Comparison of ENCODE assay signal across 9 cellular contexts in genomic region chr10:75230600-75231038, GRCh38. TPM values are rescaled to one million over a fixed set of nuclear protein-coding genes. Genes with fewer than 3 reads are reported as not detected.
DNase-seq lines count a peak whose midpoint lies in the region; ATAC-seq, FAIRE-seq and TF ChIP-seq lines count a peak whose summit lies in the region.
"Had no signal": no experiment of that assay in that cellular context is flagged by ENCODE, and none has a peak within 500 bp of the region (broad histone marks: within the 10 kb centered on the region; RNA-seq: fewer than 3 reads in every experiment).

No MANE protein-coding gene starts in this region.

- FAIRE-seq in keratinocyte (lab: Jason Lieb, UNC) = peak; percentile 76

- H4K20me1 ChIP-seq in keratinocyte (ENCODE audit: control insufficient read depth, extremely low read depth, insufficient read depth, low read length) = peaks cover 37% of the 10 kb centered on the region

- peaks cover 44% of the 10 kb centered on the region for H3K79me2 ChIP-seq in keratinocyte (ENCODE audit: control insufficient read depth, insufficient read depth, low read length)

- DNase-seq in NCI-H187 (lab: John Stamatoyannopoulos, UW) = peak; percentile 25 to 41
- DNase-seq in NCI-H187 treated with DMSO at 0.1 percent for 48 hours (lab: John Stamatoyannopoulos, UW) = no peak
- peak; percentile 32 for DNase-seq in NCI-H2171 (lab: John Stamatoyannopoulos, UW)
- peak; percentile 86 to 89 for DNase-seq in breast epithelium (ENCODE audit: low spot score in 2 of 2)
- no peak for DNase-seq in keratinocyte (ENCODE audit: low read depth, low spot score)
- DNase-seq in stimulated activated CD4-positive, alpha-beta T cell treated with anti-CD3 and anti-CD28 coated beads, Interleukin-1b, Interleukin-23, amount 100 ng/mL, for 48 hours = peak; percentile 95

- ATAC-seq in HG02981 (IDR thresholded peaks at IDR 0.05; ENCODE audit: unreplicated experiment) = peak; percentile 45

- H3K9me3 ChIP-seq in breast epithelium (no peaks in the 10 kb centered on the region), keratinocyte (ENCODE audit: control insufficient read depth, low read depth, low read length) (no peaks in the 10 kb centered on the region)
- H3K9me3 ChIP-seq: BLaER1 treated with 17β-estradiol and CSF1 and Interleukin-3, amounts not matched to agents 10 nM and 100 nM had no signal

- H3K27ac ChIP-seq in breast epithelium = peak overlapping the region in 1 of 2 donors; percentile 6
- H3K27ac ChIP-seq in keratinocyte (ENCODE audit: control insufficient read depth, insufficient read depth, low read length) = no peak overlapping the region
- H3K27ac ChIP-seq: BLaER1 treated with 17β-estradiol and CSF1 and Interleukin-3, amounts not matched to agents 10 nM and 100 nM had no signal

- H3K9me1 ChIP-seq in keratinocyte (ENCODE audit: control insufficient read depth, extremely low read depth, insufficient read depth, low read length) = peaks cover 3% of the 10 kb centered on the region

- intact Hi-C loops in breast epithelium (cut with DNase I; ENCODE audit: low total_unique reads) = loop anchor here (10.0 kb wide), 1 partner anchor 126 kb away; a partner anchor contains a TSS

- dilution Hi-C loops in keratinocyte (cut with MboI; ENCODE audit: extremely low pct_ligation_motif_present, low sequenced_read_pairs) = no loop called here

- H2AFZ ChIP-seq in keratinocyte (ENCODE audit: control insufficient read depth, low read length) = no peak overlapping the region

- H3K9ac ChIP-seq in keratinocyte (ENCODE audit: control insufficient read depth, extremely low read depth, insufficient read depth, low read length) = no peak overlapping the region
- H3K9ac ChIP-seq: BLaER1 treated with 17β-estradiol and CSF1 and Interleukin-3, amounts not matched to agents 10 nM and 100 nM had no signal

- TF ChIP-seq POLR2A in breast epithelium (IDR thresholded peaks at IDR 0.05) = no peak

- peaks cover 9 to 25% of the 10 kb centered on the region in 2 donors for H3K4me1 ChIP-seq in breast epithelium
- peaks cover 44% of the 10 kb centered on the region for H3K4me1 ChIP-seq in keratinocyte (ENCODE audit: control insufficient read depth, extremely low read depth, insufficient read depth, low read length)

- no peak overlapping the region for H3K4me2 ChIP-seq in keratinocyte (ENCODE audit: control insufficient read depth, extremely low read depth, insufficient read depth, low read depth, low read length)

- H3K4me3 ChIP-seq in WI38 (ENCODE audit: low read depth, low read length) = no peak overlapping the region
- H3K4me3 ChIP-seq in breast epithelium = no peak overlapping the region
- no peak overlapping the region for H3K4me3 ChIP-seq in keratinocyte (ENCODE audit: control insufficient read depth in 2 of 3, extremely low read depth in 1 of 3, insufficient read depth in 2 of 3, low read depth in 1 of 3, low read length in 3 of 3)
- H3K4me3 ChIP-seq: BLaER1 treated with 17β-estradiol and CSF1 and Interleukin-3, amounts not matched to agents 10 nM and 100 nM had no signal

- H3K36me3 ChIP-seq in breast epithelium = no peaks in the 10 kb centered on the region
- H3K36me3 ChIP-seq in keratinocyte (ENCODE audit: control insufficient read depth in 2 of 2, extremely low read depth in 1 of 2, insufficient read depth in 2 of 2, low read length in 2 of 2) = peaks cover 20 to 44% of the 10 kb centered on the region in 2 experiments

- TF ChIP-seq CTCF in WI38 (IDR thresholded peaks at IDR 0.05; ENCODE audit: low read depth, low read length) (peak; percentile 85), breast epithelium (IDR thresholded peaks at IDR 0.05) (peak; percentile 83 to 89 (median 87)), keratinocyte (optimal IDR thresholded peaks at IDR 0.05 in 1 of 3, IDR thresholded peaks at IDR 0.05 in 1 of 3, conservative IDR thresholded peaks at IDR 0.05 in 1 of 3; ENCODE audit: extremely low read depth in 1 of 3, insufficient read depth in 2 of 3, low read length in 3 of 3) (peak; percentile 76 to 99 (median 89))

- H3K27me3 ChIP-seq in breast epithelium (no peaks in the 10 kb centered on the region), keratinocyte (ENCODE audit: control insufficient read depth, extremely low read depth, insufficient read depth, low read length) (no peaks in the 10 kb centered on the region)
- H3K27me3 ChIP-seq: BLaER1 treated with 17β-estradiol and CSF1 and Interleukin-3, amounts not matched to agents 10 nM and 100 nM had no signal

RNA-seq across cellular contexts. Expression of gene COMTD1, which starts 5.1 kb away (rescaled TPM):
- total RNA-seq in breast epithelium = 10 to 100 TPM; 21.0 to 28.5 (median 21.7) TPM
- 6.2 to 12.8 TPM (median 6.8 TPM) in 3 replicates for polyA plus RNA-seq in keratinocyte
- polyA plus RNA-seq in keratinocyte (2011; ENCODE audit: low read depth) = 3.6 TPM
- 3.3 and 10.8 TPM in 2 replicates for polyA plus RNA-seq in keratinocyte (2011; cell fraction: cytosol; rRNA removed)
- 13.0 and 17.2 TPM in 2 replicates for polyA plus RNA-seq in keratinocyte (2011; cell fraction: nucleus; rRNA removed)
- 15.8 and 18.5 TPM in 2 replicates for polyA plus RNA-seq in keratinocyte (2012; ENCODE audit: low replicate concordance)
- polyA minus RNA-seq in keratinocyte = 1.1 to 1.4 TPM (median 1.2 TPM) in 3 replicates
- polyA minus RNA-seq in keratinocyte (2011; cell fraction: cytosol; rRNA and poly(A)+ RNA removed) = 20.5 TPM
- polyA minus RNA-seq in keratinocyte (2011; cell fraction: nucleus; rRNA and poly(A)+ RNA removed) = 4.1 and 5.7 TPM in 2 replicates

RNA-seq across cellular contexts. Expression of gene VDAC2, which starts 20.0 kb away (rescaled TPM):
- total RNA-seq in breast epithelium = 100 to 1,000 TPM in 1 of 3 donors, 10 to 100 TPM in 2; 86.2 to 127 (median 91.6) TPM
- polyA plus RNA-seq in keratinocyte = 82.5 to 218 TPM (median 152 TPM) in 3 replicates
- polyA plus RNA-seq in keratinocyte (2011; ENCODE audit: low read depth) = 141 TPM
- polyA plus RNA-seq in keratinocyte (2011; cell fraction: cytosol; rRNA removed) = 192 and 308 TPM in 2 replicates
- polyA plus RNA-seq in keratinocyte (2011; cell fraction: nucleus; rRNA removed) = 124 and 181 TPM in 2 replicates
- polyA plus RNA-seq in keratinocyte (2012; ENCODE audit: low replicate concordance) = 237 and 368 TPM in 2 replicates
- 44.0 to 103 TPM (median 55.6 TPM) in 3 replicates for polyA minus RNA-seq in keratinocyte
- 144 TPM for polyA minus RNA-seq in keratinocyte (2011; cell fraction: cytosol; rRNA and poly(A)+ RNA removed)
- 25.7 and 42.6 TPM in 2 replicates for polyA minus RNA-seq in keratinocyte (2011; cell fraction: nucleus; rRNA and poly(A)+ RNA removed)

Comparison
In these comparisons a context has a peak if more than half of its experiments do, and no peak if none do; other contexts are left out.
1. DNase-seq: peak in NCI-H187 (2 of 2), NCI-H2171 (single experiment), breast epithelium (2 of 2) and stimulated activated CD4-positive, alpha-beta T cell treated with anti-CD3 and anti-CD28 coated beads, Interleukin-1b, Interleukin-23, amount 100 ng/mL, for 48 hours (single experiment); none in NCI-H187 treated with DMSO at 0.1 percent for 48 hours (single experiment) and keratinocyte (single experiment).
2. Peak in every context shown above with its lines, with median percentiles within 50 percentile points of each other: CTCF ChIP-seq.